ENCODE assay signal across 10 cellular contexts in the genomic region with DNA sequence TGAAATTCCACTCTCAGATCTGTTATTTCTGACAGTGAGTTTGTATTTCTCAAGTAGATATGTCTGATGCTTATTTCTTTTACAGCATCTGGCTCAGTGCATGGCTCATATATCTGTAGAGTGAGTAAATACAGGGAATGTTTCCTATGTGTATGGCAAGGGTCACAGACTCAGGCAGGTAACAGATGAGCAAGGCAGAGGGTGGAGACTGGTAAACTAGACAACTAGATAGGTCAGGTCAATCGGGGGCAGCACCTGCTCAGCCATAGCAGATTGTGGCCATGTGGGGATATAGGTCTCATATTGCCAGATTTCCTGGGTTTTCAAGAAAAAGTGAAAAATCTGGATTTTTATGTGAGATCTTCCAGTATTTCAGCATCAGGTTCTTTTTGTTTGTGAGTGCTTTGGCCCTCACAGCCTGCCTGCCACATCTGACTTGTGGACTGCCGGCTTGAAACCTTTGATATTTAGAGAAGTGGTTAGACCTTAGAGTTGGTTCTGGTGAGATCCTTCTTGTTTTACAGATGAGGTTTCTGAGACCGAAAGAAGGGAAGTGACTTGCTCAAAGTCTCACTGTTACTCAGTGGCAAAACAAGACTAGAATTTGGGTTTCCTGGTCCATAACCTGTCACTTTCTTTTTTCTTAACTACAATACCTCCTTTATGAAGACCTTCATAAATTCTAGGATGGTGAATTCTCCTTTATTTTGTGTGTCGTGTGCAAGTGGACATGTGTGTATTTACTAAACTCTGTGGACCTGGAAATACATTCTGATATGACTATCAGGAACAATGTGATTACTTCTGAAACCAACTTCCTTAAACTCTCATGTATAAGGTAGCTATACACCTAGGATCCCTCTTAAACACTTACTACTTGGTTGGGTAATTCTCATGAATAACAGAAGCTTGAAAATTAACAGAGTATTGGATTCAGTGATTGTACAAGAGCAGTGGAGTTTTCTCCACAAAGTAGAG. TPM values are rescaled to one million over a fixed set of nuclear protein-coding genes. Genes with fewer than 3 reads are reported as not detected.
DNase-seq lines count a peak whose midpoint lies in the region; ATAC-seq and TF ChIP-seq lines count a peak whose summit lies in the region.
"Had no signal": no experiment of that assay in that cellular context is flagged by ENCODE, and none has a peak within 500 bp of the region (broad histone marks: within the 10 kb centered on the region; RNA-seq: fewer than 3 reads in every experiment).

No MANE protein-coding gene starts in this region.

- no peaks in the 10 kb centered on the region for H3K9me3 Mint-ChIP-seq in activated CD4-positive, alpha-beta T cell treated with anti-CD3 and anti-CD28 coated beads, Interleukin-2, amount 10 ng/mL, durations not matched to agents 24 days and 14 days
- no peaks in the 10 kb centered on the region for H3K9me3 Mint-ChIP-seq in stimulated activated effector memory CD8-positive, alpha-beta T cell treated with anti-CD3 and anti-CD28 coated beads, Interleukin-12 subunit alpha, Interleukin-12 subunit beta, amount 100 ng/mL, for 72 hours

- peaks cover 4 to 7% of the 10 kb centered on the region in 2 donors for H3K36me3 ChIP-seq in ascending aorta

- no peak for TF ChIP-seq CTCF in ascending aorta (IDR thresholded peaks at IDR 0.05)

- no peaks in the 10 kb centered on the region for H3K4me1 ChIP-seq in ascending aorta

- peak overlapping the region; percentile 58 for H3K27ac Mint-ChIP-seq in activated CD4-positive, alpha-beta T cell treated with anti-CD3 and anti-CD28 coated beads, Interleukin-2, amount 10 ng/mL, durations not matched to agents 24 days and 14 days
- peak overlapping the region; percentile 55 for H3K27ac Mint-ChIP-seq in stimulated activated effector memory CD8-positive, alpha-beta T cell treated with anti-CD3 and anti-CD28 coated beads, Interleukin-12 subunit alpha, Interleukin-12 subunit beta, amount 100 ng/mL, for 72 hours

- ATAC-seq in HG02938 (IDR thresholded peaks at IDR 0.05; ENCODE audit: unreplicated experiment), result peak; percentile 84
- ATAC-seq in stimulated activated effector memory CD8-positive, alpha-beta T cell treated with anti-CD3 and anti-CD28 coated beads, Interleukin-12 subunit alpha, Interleukin-12 subunit beta, amount 100 ng/mL, for 72 hours, result peak; percentile 85

- H3K4me3 ChIP-seq in ascending aorta, result no peak overlapping the region

- H3K4me3 Mint-ChIP-seq in activated CD4-positive, alpha-beta T cell treated with anti-CD3 and anti-CD28 coated beads, Interleukin-2, amount 10 ng/mL, durations not matched to agents 24 days and 14 days, result peak overlapping the region; percentile 51
- H3K4me3 Mint-ChIP-seq in stimulated activated effector memory CD8-positive, alpha-beta T cell treated with anti-CD3 and anti-CD28 coated beads, Interleukin-12 subunit alpha, Interleukin-12 subunit beta, amount 100 ng/mL, for 72 hours, result peak overlapping the region; percentile 30

- H3K27me3 ChIP-seq in ascending aorta, result no peaks in the 10 kb centered on the region

- no peaks in the 10 kb centered on the region for H3K9me3 ChIP-seq in ascending aorta

- H3K27me3 Mint-ChIP-seq in activated CD4-positive, alpha-beta T cell treated with anti-CD3 and anti-CD28 coated beads, Interleukin-2, amount 10 ng/mL, durations not matched to agents 24 days and 14 days, result no peaks in the 10 kb centered on the region

- peak; percentile 80 for DNase-seq in activated CD4-positive, alpha-beta T cell treated with anti-CD3 and anti-CD28 coated beads, Interleukin-2, amount 10 ng/mL, durations not matched to agents 24 days and 14 days
- DNase-seq in activated CD4-positive, alpha-beta T cell treated with anti-CD3 and anti-CD28 coated beads for 1 hour, result no peak
- DNase-seq in OCI-M1 (lab: John Stamatoyannopoulos, UW) (peak; percentile 28), ascending aorta (ENCODE audit: low spot score in 2 of 2) (no peak), cardiac septum (ENCODE audit: low spot score) (no peak), NCI-H1436 treated with DMSO at 0.1 percent for 48 hours (lab: John Stamatoyannopoulos, UW) (no peak)
- DNase-seq in stimulated activated effector memory CD8-positive, alpha-beta T cell treated with anti-CD3 and anti-CD28 coated beads, Interleukin-12 subunit alpha, Interleukin-12 subunit beta, amount 100 ng/mL, for 72 hours (ENCODE audit: low spot score in 2 of 2), result no peak
- DNase-seq: IMR-90 had no signal

- H3K4me1 Mint-ChIP-seq in activated CD4-positive, alpha-beta T cell treated with anti-CD3 and anti-CD28 coated beads, Interleukin-2, amount 10 ng/mL, durations not matched to agents 24 days and 14 days, result peaks cover 44% of the 10 kb centered on the region
- peaks cover 51% of the 10 kb centered on the region for H3K4me1 Mint-ChIP-seq in stimulated activated effector memory CD8-positive, alpha-beta T cell treated with anti-CD3 and anti-CD28 coated beads, Interleukin-12 subunit alpha, Interleukin-12 subunit beta, amount 100 ng/mL, for 72 hours

- intact Hi-C loops in activated CD4-positive, alpha-beta T cell treated with anti-CD3 and anti-CD28 coated beads, Interleukin-2, amount 10 ng/mL, durations not matched to agents 24 days and 14 days (cut with micrococcal nuclease), result no loop called here
- intact Hi-C loops in ascending aorta (cut with DNase I), result no loop called here
- intact Hi-C loops in cardiac septum (cut with DNase I), result no loop called here

- peaks cover 23% of the 10 kb centered on the region for H3K36me3 Mint-ChIP-seq in activated CD4-positive, alpha-beta T cell treated with anti-CD3 and anti-CD28 coated beads, Interleukin-2, amount 10 ng/mL, durations not matched to agents 24 days and 14 days (ENCODE audit: low read depth)
- peaks cover 4% of the 10 kb centered on the region for H3K36me3 Mint-ChIP-seq in stimulated activated effector memory CD8-positive, alpha-beta T cell treated with anti-CD3 and anti-CD28 coated beads, Interleukin-12 subunit alpha, Interleukin-12 subunit beta, amount 100 ng/mL, for 72 hours

- no peak overlapping the region for H3K27ac ChIP-seq in ascending aorta

RNA-seq across cellular contexts. Expression of a gene that starts 34.4 kb away (rescaled TPM):
- total RNA-seq in activated CD4-positive, alpha-beta T cell treated with anti-CD3 and anti-CD28 coated beads, Interleukin-2, amount 10 ng/mL, durations not matched to agents 24 days and 14 days, result not detected in 2 replicates
- total RNA-seq in ascending aorta (not detected), cardiac septum (not detected)
- total RNA-seq: glomerular endothelial cell, IMR-90 had no signal

RNA-seq across cellular contexts. Expression of a gene that starts 40.2 kb away (rescaled TPM):
- 110 and 111 TPM in 2 replicates for total RNA-seq in activated CD4-positive, alpha-beta T cell treated with anti-CD3 and anti-CD28 coated beads, Interleukin-2, amount 10 ng/mL, durations not matched to agents 24 days and 14 days
- total RNA-seq in ascending aorta (59.7 TPM), cardiac septum (202 TPM)

Comparison
In these comparisons a context has a peak if more than half of its experiments do, and no peak if none do; other contexts are left out.
1. DNase-seq: peak in activated CD4-positive, alpha-beta T cell treated with anti-CD3 and anti-CD28 coated beads, Interleukin-2, amount 10 ng/mL, durations not matched to agents 24 days and 14 days (single experiment) and OCI-M1 (single experiment); none in activated CD4-positive, alpha-beta T cell treated with anti-CD3 and anti-CD28 coated beads for 1 hour (single experiment), stimulated activated effector memory CD8-positive, alpha-beta T cell treated with anti-CD3 and anti-CD28 coated beads, Interleukin-12 subunit alpha, Interleukin-12 subunit beta, amount 100 ng/mL, for 72 hours (0 of 2), ascending aorta (0 of 2), cardiac septum (single experiment) and NCI-H1436 treated with DMSO at 0.1 percent for 48 hours (single experiment).